In genomic region chr15:67121725-67122600, GRCh38 we compare ENCODE assay signal across 1 cellular context.
TF ChIP-seq lines count a peak whose summit lies in the region.

No MANE protein-coding gene starts in this region.

TF ChIP-seq in H1, 55 proteins besides CTCF, POLR2A, EP300 and RAD21:
- TF ChIP-seq ATF2 (IDR thresholded peaks at IDR 0.05; ENCODE audit: low read length) (no peak), SRF (IDR thresholded peaks at IDR 0.05; ENCODE audit: low read depth, low read length) (no peak), HDAC2 (IDR thresholded peaks at IDR 0.05; ENCODE audit: borderline replicate concordance in 1 of 2, low read depth in 2 of 2, low read length in 2 of 2) (no peak), JUN (IDR thresholded peaks at IDR 0.05; ENCODE audit: low read depth, low read length) (no peak), PHF8 (conservative IDR thresholded peaks at IDR 0.05; ENCODE audit: low read depth, low read length) (no peak), KDM1A (IDR thresholded peaks at IDR 0.05; ENCODE audit: borderline replicate concordance, low read length) (no peak), TAF7 (optimal IDR thresholded peaks at IDR 0.05; ENCODE audit: borderline replicate concordance, low read depth, low read length) (no peak), CEBPB (IDR thresholded peaks at IDR 0.05; ENCODE audit: low read depth, low read length) (no peak), EZH2 (IDR thresholded peaks at IDR 0.05; ENCODE audit: low read depth, low read length, severe bottlenecking) (no peak), CTBP2 (IDR thresholded peaks at IDR 0.05; ENCODE audit: borderline replicate concordance, insufficient read depth, insufficient read length, low read length) (no peak), POLR2AphosphoS5 (IDR thresholded peaks at IDR 0.05; ENCODE audit: low read depth, low read length) (no peak), BCL11A (IDR thresholded peaks at IDR 0.05; ENCODE audit: low read depth in 2 of 2, low read length in 2 of 2) (no peak), FOSL1 (IDR thresholded peaks at IDR 0.05; ENCODE audit: insufficient read depth, low read depth, low read length) (no peak), CHD2 (IDR thresholded peaks at IDR 0.05; ENCODE audit: low read length) (no peak), RXRA (IDR thresholded peaks at IDR 0.05; ENCODE audit: insufficient read depth, low read depth, low read length) (no peak), SP4 (IDR thresholded peaks at IDR 0.05; ENCODE audit: low read length) (no peak), CREB1 (IDR thresholded peaks at IDR 0.05) (no peak)
